ENCODE assay signal across 35 cellular contexts in genomic region chr4:72305080-72305479, GRCh38.
"Had no signal": no experiment of that assay in that cellular context is flagged by ENCODE, and none has a peak within 500 bp of the region (broad histone marks: within the 10 kb centered on the region; RNA-seq: fewer than 3 reads in every experiment).

No MANE protein-coding gene starts in this region.

- H3K9me3 ChIP-seq: MG63 had no signal

- H3K4me2 ChIP-seq: KMS-11 had no signal

- H3K4me3 ChIP-seq: MG63 had no signal

- DNase-seq: Karpas-422, Kasumi-1, KBM-7, KG1, MG63, MM.1S, MV-4-11, NCI-H1048, NCI-H1092, NCI-H1092 treated with DMSO at 0.1 percent for 48 hours, NCI-H1105, NCI-H1417, NCI-H1417 treated with DMSO at 0.1 percent for 48 hours, NCI-H1436, NCI-H1436 treated with DMSO at 0.1 percent for 48 hours, NCI-H146, NCI-H1694, NCI-H1694 treated with DMSO at 0.1 percent for 48 hours, NCI-H187, NCI-H187 treated with DMSO at 0.1 percent for 48 hours, NCI-H1930, NCI-H2029, NCI-H2029 treated with DMSO at 0.1 percent for 48 hours, NCI-H2081, NCI-H2081 treated with DMSO at 0.1 percent for 48 hours, NCI-H2107, NCI-H2171, NCI-H2171 treated with DMSO at 0.1 percent for 48 hours, NCI-H2227 treated with DMSO at 0.1 percent for 48 hours, NCI-H226, NCI-H345, NCI-H446, NCI-H446 treated with DMSO at 0.1 percent for 48 hours, NCI-H510A had no signal

- H3K27me3 ChIP-seq: MG63 had no signal

- H3K27ac ChIP-seq: KMS-11 had no signal

- H3K9ac ChIP-seq: KMS-11 had no signal
